ENCODE assay signal across 9 cellular contexts in genomic region chr14:89165189-89165809, GRCh38.
DNase-seq lines count a peak whose midpoint lies in the region; ATAC-seq and TF ChIP-seq lines count a peak whose summit lies in the region.
"Had no signal": no experiment of that assay in that cellular context is flagged by ENCODE, and none has a peak within 500 bp of the region (broad histone marks: within the 10 kb centered on the region; RNA-seq: fewer than 3 reads in every experiment).

No MANE protein-coding gene starts in this region.

- ATAC-seq in GM18870 (IDR thresholded peaks at IDR 0.05; ENCODE audit: unreplicated experiment) (peak; percentile 73), HG02623 (IDR thresholded peaks at IDR 0.05; ENCODE audit: unreplicated experiment) (peak; percentile 58), PC-3 (no peak)

- TF ChIP-seq CTCF in Peyer's patch (IDR thresholded peaks at IDR 0.05) (no peak), PC-3 (conservative IDR thresholded peaks at IDR 0.05; ENCODE audit: low read depth, low read length) (no peak)

- H3K9me3 ChIP-seq in Peyer's patch (no peaks in the 10 kb centered on the region), PC-3 (ENCODE audit: low read length) (no peaks in the 10 kb centered on the region)

- no peak overlapping the region for H3K4me2 ChIP-seq in PC-3 (ENCODE audit: low read length)

- no peaks in the 10 kb centered on the region for H3K79me2 ChIP-seq in PC-3 (ENCODE audit: low read length)
- H3K79me2 ChIP-seq: parathyroid adenoma had no signal

- intact Hi-C loops in PC-3 (cut with micrococcal nuclease), result no loop called here

- no peaks in the 10 kb centered on the region for H3K9me2 ChIP-seq in PC-3 (replicated peaks; ENCODE audit: low read length)

- no peaks in the 10 kb centered on the region for H3F3A ChIP-seq in PC-3 (ENCODE audit: low read length, unreplicated experiment)

- H2AFZ ChIP-seq in PC-3 (ENCODE audit: low read length), result no peak overlapping the region
- H2AFZ ChIP-seq: parathyroid adenoma had no signal

- TF ChIP-seq POLR2A in Peyer's patch (IDR thresholded peaks at IDR 0.05), result no peak

- CTCF ChIA-PET in PC-3 (lab: Charles Lee), result no interaction called here

- no peaks in the 10 kb centered on the region for H4K20me1 ChIP-seq in PC-3 (ENCODE audit: low read length)

- H3K27ac ChIP-seq in Peyer's patch (peak overlapping the region; percentile 41 to 76 (median 52)), PC-3 (ENCODE audit: low read length) (no peak overlapping the region)
- H3K27ac ChIP-seq: VCaP had no signal

- peak overlapping the region in 2 of 4 donors; percentile 4 to 8 for H3K4me3 ChIP-seq in Peyer's patch
- H3K4me3 ChIP-seq in PC-3 (ENCODE audit: low read length), result no peak overlapping the region

- H3K4me1 ChIP-seq in Peyer's patch, result peaks cover 0 to 16% (median 0%) of the 10 kb centered on the region in 4 donors
- no peaks in the 10 kb centered on the region for H3K4me1 ChIP-seq in PC-3 (ENCODE audit: insufficient read depth, low read length)
- H3K4me1 ChIP-seq: parathyroid adenoma had no signal

- H3K9ac ChIP-seq in PC-3 (ENCODE audit: low read length), result no peak overlapping the region
- H3K9ac ChIP-seq: parathyroid adenoma had no signal

- no TSS peak for BruUV-seq in PC-3 (replicated peaks; lab: Mats Ljungman, UMichigan)

- H3K36me3 ChIP-seq in Peyer's patch, result peaks cover 0 to 29% (median 0%) of the 10 kb centered on the region in 3 donors
- H3K36me3 ChIP-seq in PC-3 (ENCODE audit: low read depth, low read length), result no peaks in the 10 kb centered on the region

- DNase-seq in Peyer's patch (no peak), hepatic stellate cell (ENCODE audit: low spot score) (peak; percentile 44), NCI-H526 (lab: John Stamatoyannopoulos, UW) (no peak), PC-3 (no peak), T1000 (lab: John Stamatoyannopoulos, UW) (no peak)

- H3K27me3 ChIP-seq in Peyer's patch (no peaks in the 10 kb centered on the region), PC-3 (ENCODE audit: low read length) (no peaks in the 10 kb centered on the region)

- POLR2A ChIA-PET in PC-3 (lab: Charles Lee; ENCODE audit: unreplicated experiment), result no interaction called here
